In the genomic region with DNA sequence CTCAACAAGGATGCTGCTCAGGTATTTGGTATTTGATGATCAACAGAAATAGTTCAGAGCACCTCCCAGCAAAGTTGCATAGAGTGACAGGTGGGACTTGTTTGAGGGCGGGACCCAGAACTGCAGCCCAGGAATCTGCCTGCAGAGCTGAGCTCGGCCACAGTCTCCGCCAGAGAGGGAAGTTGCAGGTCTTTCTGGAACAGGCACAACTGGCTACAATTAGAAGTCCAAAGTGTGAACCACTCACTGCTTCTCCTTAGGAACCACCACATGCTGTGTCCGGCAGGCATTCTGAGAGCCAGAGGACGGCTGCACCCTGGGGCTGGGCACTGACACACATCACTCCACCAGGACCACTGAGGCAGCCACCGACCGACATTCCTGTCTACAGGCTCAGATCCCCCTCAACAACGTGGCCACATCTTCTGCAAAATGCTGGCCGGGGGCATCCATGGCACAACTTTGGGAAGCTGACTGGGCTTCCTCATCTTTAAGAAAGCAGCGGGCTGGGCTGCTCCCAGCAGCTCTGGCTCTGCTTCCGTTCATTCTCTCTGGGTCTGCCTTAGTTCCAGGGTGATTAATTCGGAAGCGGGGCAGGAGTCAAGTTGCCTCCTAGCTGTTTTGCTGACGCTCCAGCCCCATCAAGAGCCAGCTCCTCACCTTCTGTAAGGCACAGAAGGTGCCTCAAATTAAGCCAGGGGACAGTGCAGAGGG, we compare ENCODE assay signal across 11 cellular contexts. TPM values are rescaled to one million over a fixed set of nuclear protein-coding genes. Genes with fewer than 3 reads are reported as not detected.
DNase-seq lines count a peak whose midpoint lies in the region; ATAC-seq and TF ChIP-seq lines count a peak whose summit lies in the region.
"Had no signal": no experiment of that assay in that cellular context is flagged by ENCODE, and none has a peak within 500 bp of the region (broad histone marks: within the 10 kb centered on the region; RNA-seq: fewer than 3 reads in every experiment).

No MANE protein-coding gene starts in this region.

- H3K4me1 ChIP-seq in HEK293 (ENCODE audit: control insufficient read depth, insufficient read depth, low read length) = no peaks in the 10 kb centered on the region
- H3K4me1 ChIP-seq in iPS DF 6.9 (ENCODE audit: control insufficient read depth, insufficient read depth, low read length) = peaks cover 6% of the 10 kb centered on the region
- H3K4me1 ChIP-seq in gastrocnemius medialis = no peaks in the 10 kb centered on the region

- no peak overlapping the region for H3K4me3 ChIP-seq in HEK293 (ENCODE audit: low read depth, low read length)
- H3K4me3 ChIP-seq in iPS DF 6.9 (ENCODE audit: low read length) = peak overlapping the region; percentile 51
- H3K4me3 ChIP-seq in gastrocnemius medialis = peak overlapping the region in 3 of 4 donors; percentile 21 to 35 (median 32)

- WGBS in iPS DF 6.9 (ENCODE audit: insufficient coverage, insufficient read length) = no CpG with 5 or more reads among the region's 14 CpGs

- DNase-seq in WTC11 (ENCODE audit: low spot score) (peak; percentile 65), iPS DF 6.9 (ENCODE audit: low read depth, low spot score) (no peak), gastrocnemius medialis (no peak), posterior vena cava (ENCODE audit: low spot score) (no peak), NCI-H2107 (lab: John Stamatoyannopoulos, UW) (no peak)

- intact Hi-C loops in gastrocnemius medialis (cut with DNase I; ENCODE audit: low total_unique reads) (no loop called here), posterior vena cava (cut with DNase I) (no loop called here)

- peaks cover 5% of the 10 kb centered on the region; the same call in 1 of the 2 replicates for H3K36me3 Mint-ChIP-seq in WTC11
- H3K36me3 Mint-ChIP-seq: IgD-negative memory B cell had no signal

- peaks cover 33% of the 10 kb centered on the region for H3K27me3 Mint-ChIP-seq in WTC11 (ENCODE audit: low read depth)

- H3K9me3 ChIP-seq in HEK293 (ENCODE audit: control insufficient read depth, insufficient read depth, low read depth, low read length) (no peaks in the 10 kb centered on the region), iPS DF 6.9 (ENCODE audit: control insufficient read depth, insufficient read depth, low read length) (no peaks in the 10 kb centered on the region), gastrocnemius medialis (no peaks in the 10 kb centered on the region)

- no peaks in the 10 kb centered on the region for H3K36me3 ChIP-seq in HEK293 (ENCODE audit: control insufficient read depth in 2 of 2, insufficient read depth in 1 of 2, low read length in 2 of 2)
- H3K36me3 ChIP-seq in iPS DF 6.9 (ENCODE audit: control insufficient read depth, insufficient read depth, low read length) = no peaks in the 10 kb centered on the region
- H3K36me3 ChIP-seq in gastrocnemius medialis = no peaks in the 10 kb centered on the region

- in situ Hi-C loops in gastrocnemius medialis (cut with MboI; ENCODE audit: low sequenced_read_pairs in 4 of 4) = no loop called here

- no peak overlapping the region for H3K27ac Mint-ChIP-seq in WTC11
- H3K27ac Mint-ChIP-seq: IgD-negative memory B cell had no signal

- peak; percentile 84 for ATAC-seq in WTC11
- no peak for ATAC-seq in gastrocnemius medialis
- no peak for ATAC-seq in HG02938 (IDR thresholded peaks at IDR 0.05; ENCODE audit: unreplicated experiment)
- ATAC-seq in HG03095 (IDR thresholded peaks at IDR 0.05; ENCODE audit: unreplicated experiment) = no peak

- POLR2A ChIA-PET in HEK293 (lab: Yijun Ruan, JAX) (no interaction called here), WTC11 (lab: Charles Lee) (no interaction called here)

- H3K4me1 Mint-ChIP-seq in WTC11 = peaks cover 15% of the 10 kb centered on the region

- TF ChIP-seq CTCF in HEK293 (tag by site-specific recombination; IDR thresholded peaks at IDR 0.05) (no peak), WTC11 (IDR thresholded peaks at IDR 0.05) (no peak), gastrocnemius medialis (IDR thresholded peaks at IDR 0.05 in 4 of 5, conservative IDR thresholded peaks at IDR 0.05 in 1 of 5) (no peak)

- H3K27ac ChIP-seq in HEK293 (ENCODE audit: extremely low read depth, low read depth, low read length) (no peak overlapping the region), iPS DF 6.9 (ENCODE audit: low read length) (no peak overlapping the region), gastrocnemius medialis (no peak overlapping the region)

- H3K4me3 Mint-ChIP-seq in WTC11 = peak overlapping the region; percentile 70
- H3K4me3 Mint-ChIP-seq: IgD-negative memory B cell had no signal

- peaks cover 19% of the 10 kb centered on the region for H3K9me3 Mint-ChIP-seq in WTC11

- CTCF ChIA-PET in HEK293 (lab: Yijun Ruan, JAX) = interaction anchor here (0.6 kb wide), 1 partner anchor 62 kb away, joined by 3 read pairs; no protein-coding TSS in a partner anchor
- CTCF ChIA-PET in WTC11 (lab: Charles Lee) = interaction anchor here (0.8 to 2.2 kb wide), 12 partner anchors 9 to 306 kb away, joined by 3 to 9 read pairs (median 3); no protein-coding TSS in a partner anchor

- no peak for TF ChIP-seq POLR2A in gastrocnemius medialis (IDR thresholded peaks at IDR 0.05)

- peaks cover 3% of the 10 kb centered on the region; the same call in 1 of the 2 replicates for H3K27me3 ChIP-seq in iPS DF 6.9 (ENCODE audit: control insufficient read depth, insufficient read depth, low read length)
- H3K27me3 ChIP-seq in gastrocnemius medialis = peaks cover 19 to 34% (median 30%) of the 10 kb centered on the region in 3 donors

TF ChIP-seq in HEK293, 187 proteins besides CTCF, POLR2A, EP300 and RAD21 (continues in another document):
- TF ChIP-seq, protein P1, sequence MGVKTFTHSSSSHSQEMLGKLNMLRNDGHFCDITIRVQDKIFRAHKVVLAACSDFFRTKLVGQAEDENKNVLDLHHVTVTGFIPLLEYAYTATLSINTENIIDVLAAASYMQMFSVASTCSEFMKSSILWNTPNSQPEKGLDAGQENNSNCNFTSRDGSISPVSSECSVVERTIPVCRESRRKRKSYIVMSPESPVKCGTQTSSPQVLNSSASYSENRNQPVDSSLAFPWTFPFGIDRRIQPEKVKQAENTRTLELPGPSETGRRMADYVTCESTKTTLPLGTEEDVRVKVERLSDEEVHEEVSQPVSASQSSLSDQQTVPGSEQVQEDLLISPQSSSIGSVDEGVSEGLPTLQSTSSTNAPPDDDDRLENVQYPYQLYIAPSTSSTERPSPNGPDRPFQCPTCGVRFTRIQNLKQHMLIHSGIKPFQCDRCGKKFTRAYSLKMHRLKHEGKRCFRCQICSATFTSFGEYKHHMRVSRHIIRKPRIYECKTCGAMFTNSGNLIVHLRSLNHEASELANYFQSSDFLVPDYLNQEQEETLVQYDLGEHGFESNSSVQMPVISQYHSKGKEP (tag by site-specific recombination; IDR thresholded peaks at IDR 0.05) = no peak
- TF ChIP-seq ZBTB17 (tag by site-specific recombination; IDR thresholded peaks at IDR 0.05) (peak; percentile 57; the same call in 1 of the 2 replicates), ZNF132 (tag by site-specific recombination; IDR thresholded peaks at IDR 0.05; ENCODE audit: borderline replicate concordance) (no peak), ZFP37 (tag by site-specific recombination; IDR thresholded peaks at IDR 0.05) (0 out of 2 replicates have a peak, but pooled peaks have one; percentile 37), ZNF184 (tag by site-specific recombination; IDR thresholded peaks at IDR 0.05) (no peak), HOXA7 (CRISPR knock-in tag; IDR thresholded peaks at IDR 0.05; ENCODE audit: borderline replicate concordance) (no peak), ZNF529 (tag by site-specific recombination; IDR thresholded peaks at IDR 0.05; ENCODE audit: insufficient replicate concordance) (no peak), ZIC2 (tag by site-specific recombination; IDR thresholded peaks at IDR 0.05) (peak; percentile 46)

TF ChIP-seq in WTC11, 78 proteins besides CTCF, POLR2A, EP300 and RAD21:
- TF ChIP-seq SP1 (CRISPR knock-in tag; conservative IDR thresholded peaks at IDR 0.05) (0 out of 2 replicates have a peak, but pooled peaks have one; percentile 14), ZNF232 (CRISPR knock-in tag; IDR thresholded peaks at IDR 0.05) (no peak)
- TF ChIP-seq, protein P2, sequence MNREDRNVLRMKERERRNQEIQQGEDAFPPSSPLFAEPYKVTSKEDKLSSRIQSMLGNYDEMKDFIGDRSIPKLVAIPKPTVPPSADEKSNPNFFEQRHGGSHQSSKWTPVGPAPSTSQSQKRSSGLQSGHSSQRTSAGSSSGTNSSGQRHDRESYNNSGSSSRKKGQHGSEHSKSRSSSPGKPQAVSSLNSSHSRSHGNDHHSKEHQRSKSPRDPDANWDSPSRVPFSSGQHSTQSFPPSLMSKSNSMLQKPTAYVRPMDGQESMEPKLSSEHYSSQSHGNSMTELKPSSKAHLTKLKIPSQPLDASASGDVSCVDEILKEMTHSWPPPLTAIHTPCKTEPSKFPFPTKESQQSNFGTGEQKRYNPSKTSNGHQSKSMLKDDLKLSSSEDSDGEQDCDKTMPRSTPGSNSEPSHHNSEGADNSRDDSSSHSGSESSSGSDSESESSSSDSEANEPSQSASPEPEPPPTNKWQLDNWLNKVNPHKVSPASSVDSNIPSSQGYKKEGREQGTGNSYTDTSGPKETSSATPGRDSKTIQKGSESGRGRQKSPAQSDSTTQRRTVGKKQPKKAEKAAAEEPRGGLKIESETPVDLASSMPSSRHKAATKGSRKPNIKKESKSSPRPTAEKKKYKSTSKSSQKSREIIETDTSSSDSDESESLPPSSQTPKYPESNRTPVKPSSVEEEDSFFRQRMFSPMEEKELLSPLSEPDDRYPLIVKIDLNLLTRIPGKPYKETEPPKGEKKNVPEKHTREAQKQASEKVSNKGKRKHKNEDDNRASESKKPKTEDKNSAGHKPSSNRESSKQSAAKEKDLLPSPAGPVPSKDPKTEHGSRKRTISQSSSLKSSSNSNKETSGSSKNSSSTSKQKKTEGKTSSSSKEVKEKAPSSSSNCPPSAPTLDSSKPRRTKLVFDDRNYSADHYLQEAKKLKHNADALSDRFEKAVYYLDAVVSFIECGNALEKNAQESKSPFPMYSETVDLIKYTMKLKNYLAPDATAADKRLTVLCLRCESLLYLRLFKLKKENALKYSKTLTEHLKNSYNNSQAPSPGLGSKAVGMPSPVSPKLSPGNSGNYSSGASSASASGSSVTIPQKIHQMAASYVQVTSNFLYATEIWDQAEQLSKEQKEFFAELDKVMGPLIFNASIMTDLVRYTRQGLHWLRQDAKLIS (CRISPR knock-in tag; IDR thresholded peaks at IDR 0.05; ENCODE audit: borderline replicate concordance) = no peak
TF ChIP-seq in WTC11: peak in this region for 1.

RNA-seq across cellular contexts. Expression of a gene that starts 0.9 kb away (rescaled TPM):
- total RNA-seq in WTC11 (2021) (2.3 to 3.0 TPM (median 2.8 TPM) in 3 replicates), gastrocnemius medialis (not detected), posterior vena cava (under 1 TPM in 1 of 2 donors, not detected in 1; 0.19 TPM)
- total RNA-seq: dermis microvascular lymphatic vessel endothelial cell; T-helper 2 cell treated with Interferon-gamma antibody and Interleukin-4, amounts not matched to agents 100 ng/mL and 5 ng/mL, for 36 hours had no signal
